12 cellular contexts compared by ENCODE assay signal in genomic region chr2:235514627-235515363, GRCh38. TPM values are rescaled to one million over a fixed set of nuclear protein-coding genes. Genes with fewer than 3 reads are reported as not detected.
DNase-seq lines count a peak whose midpoint lies in the region; ATAC-seq and TF ChIP-seq lines count a peak whose summit lies in the region.
"Had no signal": no experiment of that assay in that cellular context is flagged by ENCODE, and none has a peak within 500 bp of the region (broad histone marks: within the 10 kb centered on the region; RNA-seq: fewer than 3 reads in every experiment).

No MANE protein-coding gene starts in this region.

- intact Hi-C loops in stomach (cut with DNase I; ENCODE audit: low total_unique reads): no loop called here

- TF ChIP-seq POLR2A in stomach (IDR thresholded peaks at IDR 0.05): no peak

- H3K27ac ChIP-seq in RWPE2 (ENCODE audit: poor library complexity, severe bottlenecking) (no peak overlapping the region), trophoblast cell (ENCODE audit: low read depth, low read length) (no peak overlapping the region), stomach (no peak overlapping the region)
- H3K27ac ChIP-seq in CD8-positive, alpha-beta memory T cell (ENCODE audit: low read depth, low read length): no peak overlapping the region

- CTCF ChIA-PET in CD8-positive, alpha-beta memory T cell (lab: Charles Lee): no interaction called here

- H3K79me2 ChIP-seq in trophoblast cell (ENCODE audit: control insufficient read depth, insufficient read depth, low read length, poor library complexity): peaks cover 4% of the 10 kb centered on the region

- no peak overlapping the region for H3K23ac ChIP-seq in trophoblast cell (ENCODE audit: low read length)

- H3K27me3 Mint-ChIP-seq in CD8-positive, alpha-beta memory T cell: peaks cover 6 to 10% of the 10 kb centered on the region in 2 donors
- H3K27me3 Mint-ChIP-seq: activated naive CD4-positive, alpha-beta T cell treated with anti-CD3 and anti-CD28 coated beads, Interleukin-2, amount 50 U/mL, for 24 hours had no signal

- H2BK120ac ChIP-seq in trophoblast cell (ENCODE audit: insufficient read depth, low read length, poor library complexity): no peak overlapping the region

- H3K4me2 ChIP-seq in trophoblast cell (ENCODE audit: low read length): no peak overlapping the region

- peak overlapping the region; percentile 50 for H3K4ac ChIP-seq in trophoblast cell (ENCODE audit: low read depth, low read length)

- H2AFZ ChIP-seq in trophoblast cell (ENCODE audit: insufficient read depth, low read length, poor library complexity): peak overlapping the region; percentile 6

- H4K8ac ChIP-seq in trophoblast cell (ENCODE audit: low read depth, low read length): no peak overlapping the region

- no peak overlapping the region for H3K27ac Mint-ChIP-seq in CD8-positive, alpha-beta memory T cell
- H3K27ac Mint-ChIP-seq: activated naive CD4-positive, alpha-beta T cell treated with anti-CD3 and anti-CD28 coated beads, Interleukin-2, amount 50 U/mL, for 24 hours had no signal

- ATAC-seq in RWPE2 (ENCODE audit: low read depth): no peak

- no peak overlapping the region for H3K14ac ChIP-seq in trophoblast cell (ENCODE audit: low read length)

- H3K9me3 ChIP-seq in RWPE2 (ENCODE audit: severe bottlenecking) (no peaks in the 10 kb centered on the region), trophoblast cell (ENCODE audit: insufficient read depth, low read depth, low read length) (no peaks in the 10 kb centered on the region), stomach (no peaks in the 10 kb centered on the region)
- no peaks in the 10 kb centered on the region for H3K9me3 ChIP-seq in CD8-positive, alpha-beta memory T cell (ENCODE audit: low read length)

- H4K12ac ChIP-seq in trophoblast cell (ENCODE audit: low read depth, low read length): no peak overlapping the region

- H3K36me3 Mint-ChIP-seq in CD8-positive, alpha-beta memory T cell: peaks cover 0 to 6% (median 0%) of the 10 kb centered on the region in 3 donors
- H3K36me3 Mint-ChIP-seq: activated naive CD4-positive, alpha-beta T cell treated with anti-CD3 and anti-CD28 coated beads, Interleukin-2, amount 50 U/mL, for 24 hours had no signal

- H4K91ac ChIP-seq in trophoblast cell (ENCODE audit: low read depth, low read length): no peak overlapping the region

- peaks cover 0 to 5% (median 2%) of the 10 kb centered on the region in 5 donors for H3K9me3 Mint-ChIP-seq in CD8-positive, alpha-beta memory T cell
- H3K9me3 Mint-ChIP-seq: activated naive CD4-positive, alpha-beta T cell treated with anti-CD3 and anti-CD28 coated beads, Interleukin-2, amount 50 U/mL, for 24 hours had no signal

- H3K4me3 Mint-ChIP-seq in CD8-positive, alpha-beta memory T cell: no peak overlapping the region
- H3K4me3 Mint-ChIP-seq: activated naive CD4-positive, alpha-beta T cell treated with anti-CD3 and anti-CD28 coated beads, Interleukin-2, amount 50 U/mL, for 24 hours had no signal

- no peaks in the 10 kb centered on the region for H3K79me1 ChIP-seq in trophoblast cell (ENCODE audit: low read length)

- no CpG with 5 or more reads among the region's 10 CpGs for WGBS in trophoblast cell (ENCODE audit: extremely low coverage, insufficient coverage, insufficient read length)
- 82 to 92% (median 88%) methylated on average over 5 to 10 of the region's 10 CpGs for WGBS in stomach, 5 donors

- H3K27me3 ChIP-seq in H7 (ENCODE audit: control insufficient read depth, insufficient read depth, low read length) (no peaks in the 10 kb centered on the region), RWPE2 (ENCODE audit: insufficient read depth, poor library complexity, severe bottlenecking) (no peaks in the 10 kb centered on the region), trophoblast cell (ENCODE audit: insufficient read depth, low read length) (no peaks in the 10 kb centered on the region), stomach (no peaks in the 10 kb centered on the region)
- H3K27me3 ChIP-seq in CD8-positive, alpha-beta memory T cell (ENCODE audit: insufficient read depth, low read length, poor library complexity, severe bottlenecking): no peaks in the 10 kb centered on the region

- POLR2A ChIA-PET in CD8-positive, alpha-beta memory T cell (lab: Charles Lee): no interaction called here

- H3K36me3 ChIP-seq in H7 (replicated peaks; ENCODE audit: control insufficient read depth, insufficient read depth, low read length): no peaks in the 10 kb centered on the region
- H3K36me3 ChIP-seq in RWPE2 (ENCODE audit: low read depth): no peaks in the 10 kb centered on the region
- H3K36me3 ChIP-seq in trophoblast cell (ENCODE audit: control insufficient read depth in 1 of 2, insufficient read depth in 2 of 2, low read length in 2 of 2): no peaks in the 10 kb centered on the region
- no peaks in the 10 kb centered on the region for H3K36me3 ChIP-seq in CD8-positive, alpha-beta memory T cell (ENCODE audit: insufficient read depth, low read length)
- H3K36me3 ChIP-seq in stomach: no peaks in the 10 kb centered on the region

- no peak overlapping the region for H3K9ac ChIP-seq in trophoblast cell (ENCODE audit: low read length)

- H2AK5ac ChIP-seq in trophoblast cell (ENCODE audit: low read length): no peak overlapping the region

- DNase-seq in H7 (peak; percentile 75), RWPE2 (ENCODE audit: low spot score) (peak; percentile 15), iPS-NIHi7 (ENCODE audit: extremely low spot score) (peak; percentile 49), trophoblast cell (peak; percentile 4 to 52), stomach (no peak)
- DNase-seq in CD8-positive, alpha-beta memory T cell: no peak
- no peak for DNase-seq in activated effector memory CD4-positive, alpha-beta T cell treated with Interleukin-2 at 50 U/mL for 16 hours
- DNase-seq in stimulated activated CD4-positive, alpha-beta T cell treated with anti-CD3 and anti-CD28 coated beads, Interleukin-4, amount 100 ng/mL, for 24 hours: no peak
- DNase-seq: NCI-H1436, SHP77 treated with DMSO at 0.1 percent for 48 hours, substantia nigra had no signal

- H2BK5ac ChIP-seq in trophoblast cell (ENCODE audit: low read depth, low read length, poor library complexity): no peak overlapping the region

- TF ChIP-seq EP300 in stomach (IDR thresholded peaks at IDR 0.05): no peak

- H3K4me3 ChIP-seq in H7 (ENCODE audit: insufficient read depth, low read depth, low read length) (no peak overlapping the region), RWPE2 (ENCODE audit: severe bottlenecking) (no peak overlapping the region), trophoblast cell (ENCODE audit: low read depth, low read length) (no peak overlapping the region), stomach (no peak overlapping the region)
- H3K4me3 ChIP-seq in CD8-positive, alpha-beta memory T cell (ENCODE audit: low read length): no peak overlapping the region

- H3K4me1 ChIP-seq in RWPE2 (ENCODE audit: insufficient read depth, poor library complexity, severe bottlenecking): peaks cover 20% of the 10 kb centered on the region
- peaks cover 6 to 9% of the 10 kb centered on the region in 2 experiments for H3K4me1 ChIP-seq in trophoblast cell (ENCODE audit: control insufficient read depth in 1 of 2, insufficient read depth in 2 of 2, low read length in 2 of 2)
- no peaks in the 10 kb centered on the region for H3K4me1 ChIP-seq in CD8-positive, alpha-beta memory T cell (ENCODE audit: insufficient read depth, low read length)
- H3K4me1 ChIP-seq in stomach: peaks cover 14 to 42% (median 25%) of the 10 kb centered on the region in 4 donors

- no peak overlapping the region for H2BK12ac ChIP-seq in trophoblast cell (ENCODE audit: low read length)

- no peak overlapping the region for H3K18ac ChIP-seq in trophoblast cell (ENCODE audit: low read length)

- peaks cover 0 to 6% (median 0%) of the 10 kb centered on the region in 3 donors for H3K4me1 Mint-ChIP-seq in CD8-positive, alpha-beta memory T cell
- H3K4me1 Mint-ChIP-seq: activated naive CD4-positive, alpha-beta T cell treated with anti-CD3 and anti-CD28 coated beads, Interleukin-2, amount 50 U/mL, for 24 hours had no signal

- no peak for TF ChIP-seq CTCF in RWPE2 (IDR thresholded peaks at IDR 0.05; ENCODE audit: poor library complexity, severe bottlenecking)
- TF ChIP-seq CTCF in stomach (IDR thresholded peaks at IDR 0.05): peak in 1 of 7 experiments; percentile 9

RNA-seq across cellular contexts. Expression of gene AGAP1, which starts 21.0 kb away (rescaled TPM):
- 12.6 and 17.1 TPM in 2 replicates for total RNA-seq in H7 (2014; rRNA removed; shearing (Covaris generic))
- polyA plus RNA-seq in trophoblast cell (2013): 17.8 and 18.9 TPM in 2 replicates
- 1 to 10 TPM; 2.7 to 3.3 TPM for total RNA-seq in CD8-positive, alpha-beta memory T cell
- polyA plus RNA-seq in CD8-positive, alpha-beta memory T cell: 1.2 TPM
- total RNA-seq in stomach: 100 to 1,000 TPM in 1 of 5 donors, 10 to 100 TPM in 4; 23.1 to 139 (median 57.1) TPM
- 1 to 10 TPM; 4.2 to 9.3 (median 8.6) TPM for polyA plus RNA-seq in stomach

Comparison
In these comparisons a context has a peak if more than half of its experiments do, and no peak if none do; other contexts are left out.
1. DNase-seq: peak in H7 (single experiment), RWPE2 (single experiment), iPS-NIHi7 (single experiment) and trophoblast cell (2 of 2); none in CD8-positive, alpha-beta memory T cell (0 of 5), stomach (single experiment), activated effector memory CD4-positive, alpha-beta T cell treated with Interleukin-2 at 50 U/mL for 16 hours (single experiment) and stimulated activated CD4-positive, alpha-beta T cell treated with anti-CD3 and anti-CD28 coated beads, Interleukin-4, amount 100 ng/mL, for 24 hours (single experiment).